13 cellular contexts compared by ENCODE assay signal in the genomic region with DNA sequence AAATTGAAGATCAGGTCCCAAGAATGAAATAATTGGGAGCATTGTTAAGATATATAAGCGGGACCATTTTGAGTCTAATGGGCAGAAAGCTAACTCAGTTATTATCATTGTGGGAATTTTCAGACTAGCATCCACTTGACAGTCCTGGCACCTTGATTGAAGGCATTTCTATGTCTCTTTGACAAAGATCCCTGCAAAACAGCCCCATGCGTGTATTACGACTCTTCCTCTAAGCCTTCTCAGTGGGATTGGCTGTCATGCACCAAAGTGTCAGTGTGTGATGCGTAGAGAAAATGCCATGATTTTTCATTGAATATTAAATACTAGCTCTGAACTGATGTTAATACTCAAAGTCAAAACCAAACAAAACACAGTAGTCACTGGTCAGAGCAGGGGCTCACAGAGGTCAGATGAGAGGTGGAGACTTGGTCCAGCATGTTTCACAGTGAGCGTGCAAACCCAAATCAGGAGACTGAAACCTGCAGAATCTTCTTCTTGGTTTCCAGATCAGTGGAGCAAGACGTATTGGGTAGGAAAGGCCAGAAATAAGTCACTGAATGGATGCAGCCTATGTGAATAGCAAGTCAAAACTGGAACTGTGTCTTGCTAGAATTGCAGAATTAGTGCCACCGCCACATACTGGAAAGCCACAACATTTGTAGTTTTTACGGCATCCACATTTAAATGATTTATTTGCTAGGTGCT.
A peak's percentile ranks its signal among the peaks of the same experiment; 100 is the strongest.
DNase-seq lines count a peak whose midpoint lies in the region; ATAC-seq lines count a peak whose summit lies in the region.
"Had no signal": no experiment of that assay in that cellular context is flagged by ENCODE, and none has a peak within 500 bp of the region (broad histone marks: within the 10 kb centered on the region; RNA-seq: fewer than 3 reads in every experiment).

No MANE protein-coding gene starts in this region.

- DNase-seq in NCI-H1930 (lab: John Stamatoyannopoulos, UW) (no peak), MV-4-11 (lab: John Stamatoyannopoulos, UW) (no peak), HuH-7 (ENCODE audit: low spot score) (no peak)
- DNase-seq: activated T-cell treated with anti-CD3 and anti-CD28 coated beads, Interleukin-2, amount 50 U/mL, for 48 hours; COR-L47; glutamatergic neuron; NCI-H1092 treated with DMSO at 0.1 percent for 48 hours; NCI-H510A; Right ventricle myocardium superior had no signal

- ATAC-seq in GM19023 (IDR thresholded peaks at IDR 0.05; ENCODE audit: unreplicated experiment) (peak; percentile 54), GM21825 (IDR thresholded peaks at IDR 0.05; ENCODE audit: unreplicated experiment) (peak; percentile 79), HG03159 (IDR thresholded peaks at IDR 0.05; ENCODE audit: unreplicated experiment) (peak; percentile 89), GM21786 (IDR thresholded peaks at IDR 0.05; ENCODE audit: unreplicated experiment) (no peak)
